Comparison of ENCODE assay signal across 15 cellular contexts in the genomic region with DNA sequence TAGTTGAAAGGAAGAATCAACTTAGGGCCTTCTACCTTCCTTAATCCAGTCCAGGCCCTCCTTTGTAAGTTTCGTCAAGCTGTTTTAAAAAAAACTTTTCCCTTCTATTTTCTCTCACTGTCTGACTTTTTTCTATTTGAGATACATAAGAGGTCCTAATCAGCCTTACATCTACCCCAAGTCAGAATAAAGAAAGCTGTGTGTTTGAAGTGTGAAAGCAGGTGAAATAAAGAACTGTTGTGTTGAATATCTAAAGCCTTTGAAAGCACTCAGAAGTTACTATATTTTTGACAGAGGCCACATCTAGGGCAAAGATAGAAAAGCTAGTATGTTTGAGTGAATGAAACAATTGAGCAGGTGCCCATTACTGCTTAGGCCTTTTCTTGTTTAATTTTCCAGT. TPM values are rescaled to one million over a fixed set of nuclear protein-coding genes. Genes with fewer than 3 reads are reported as not detected.
DNase-seq lines count a peak whose midpoint lies in the region; ATAC-seq and TF ChIP-seq lines count a peak whose summit lies in the region.
"Had no signal": no experiment of that assay in that cellular context is flagged by ENCODE, and none has a peak within 500 bp of the region (broad histone marks: within the 10 kb centered on the region; RNA-seq: fewer than 3 reads in every experiment).

No MANE protein-coding gene starts in this region.

- H3K9me3 Mint-ChIP-seq in activated naive CD8-positive, alpha-beta T cell (ENCODE audit: low read depth): no peaks in the 10 kb centered on the region
- peaks cover 8% of the 10 kb centered on the region for H3K9me3 Mint-ChIP-seq in activated naive CD8-positive, alpha-beta T cell treated with anti-CD3 and anti-CD28 coated beads, Interleukin-2, amount 50 U/mL, for 24 hours

- no peak for TF ChIP-seq EP300 in stomach (IDR thresholded peaks at IDR 0.05)

- intact Hi-C loops in stomach (cut with DNase I; ENCODE audit: low total_unique reads): no loop called here

- peaks cover 70% of the 10 kb centered on the region for H3K4me1 ChIP-seq in mucosa of stomach (ENCODE audit: control insufficient read depth, insufficient read depth, low read length)
- peaks cover 44 to 71% (median 58%) of the 10 kb centered on the region in 4 donors for H3K4me1 ChIP-seq in stomach

- peak overlapping the region; percentile 46 to 81 (median 74) for H3K27ac ChIP-seq in stomach

- H3K4me1 Mint-ChIP-seq in activated naive CD8-positive, alpha-beta T cell (ENCODE audit: low read depth): peaks cover 73% of the 10 kb centered on the region
- peaks cover 26% of the 10 kb centered on the region for H3K4me1 Mint-ChIP-seq in activated naive CD8-positive, alpha-beta T cell treated with anti-CD3 and anti-CD28 coated beads, Interleukin-2, amount 50 U/mL, for 24 hours
- H3K4me1 Mint-ChIP-seq: CD14-positive monocyte had no signal

- no peak overlapping the region for H3K4me3 ChIP-seq in Jurkat, Clone E6-1 (ENCODE audit: low read length)
- no peak overlapping the region for H3K4me3 ChIP-seq in mucosa of stomach (ENCODE audit: low read length)
- H3K4me3 ChIP-seq in stomach: no peak overlapping the region

- H3K4me3 Mint-ChIP-seq in activated naive CD8-positive, alpha-beta T cell: peak overlapping the region; percentile 42
- H3K4me3 Mint-ChIP-seq in activated naive CD8-positive, alpha-beta T cell treated with anti-CD3 and anti-CD28 coated beads, Interleukin-2, amount 50 U/mL, for 24 hours: no peak overlapping the region
- H3K4me3 Mint-ChIP-seq: CD14-positive monocyte had no signal

- WGBS in stomach, 5 donors: 29 to 49% (median 41%) methylated on average over 1 of the region's 1 CpG

- H3K27me3 Mint-ChIP-seq in activated naive CD8-positive, alpha-beta T cell: no peaks in the 10 kb centered on the region
- no peaks in the 10 kb centered on the region for H3K27me3 Mint-ChIP-seq in activated naive CD8-positive, alpha-beta T cell treated with anti-CD3 and anti-CD28 coated beads, Interleukin-2, amount 50 U/mL, for 24 hours

- no peak for DNase-seq in activated naive CD8-positive, alpha-beta T cell treated with anti-CD3 and anti-CD28 coated beads, Interleukin-2, amount 50 U/mL, for 24 hours
- peak; percentile 42 for DNase-seq in Jurkat, Clone E6-1 (ENCODE audit: low read depth, low spot score)
- no peak for DNase-seq in stomach
- no peak for DNase-seq in A172 (ENCODE audit: low spot score)
- DNase-seq: Calu3, DMS53, H7, NCI-H187, NCI-H226, NCI-H524 treated with DMSO at 0.1 percent for 48 hours had no signal

- H3K9me3 ChIP-seq in mucosa of stomach (ENCODE audit: control insufficient read depth, low read length) (no peaks in the 10 kb centered on the region), stomach (no peaks in the 10 kb centered on the region)

- H3K9ac ChIP-seq in mucosa of stomach (ENCODE audit: low read length): peak overlapping the region; percentile 52

- no peak for ATAC-seq in activated naive CD8-positive, alpha-beta T cell treated with anti-CD3 and anti-CD28 coated beads, Interleukin-2, amount 50 U/mL, for 24 hours
- no peak for ATAC-seq in HG03520 (IDR thresholded peaks at IDR 0.05; ENCODE audit: unreplicated experiment)
- ATAC-seq: Panc1 had no signal

- TF ChIP-seq CTCF in stomach (IDR thresholded peaks at IDR 0.05): no peak

- TF ChIP-seq POLR2A in stomach (IDR thresholded peaks at IDR 0.05): no peak

- no peaks in the 10 kb centered on the region for H3K27me3 ChIP-seq in mucosa of stomach (ENCODE audit: control insufficient read depth, insufficient read depth, low read length)
- no peaks in the 10 kb centered on the region for H3K27me3 ChIP-seq in stomach

- peaks cover 12% of the 10 kb centered on the region for H3K36me3 Mint-ChIP-seq in activated naive CD8-positive, alpha-beta T cell
- H3K36me3 Mint-ChIP-seq in activated naive CD8-positive, alpha-beta T cell treated with anti-CD3 and anti-CD28 coated beads, Interleukin-2, amount 50 U/mL, for 24 hours (ENCODE audit: low read depth): no peaks in the 10 kb centered on the region
- H3K36me3 Mint-ChIP-seq: CD14-positive monocyte had no signal

- H3K27ac Mint-ChIP-seq in activated naive CD8-positive, alpha-beta T cell: peak overlapping the region; percentile 91
- no peak overlapping the region for H3K27ac Mint-ChIP-seq in activated naive CD8-positive, alpha-beta T cell treated with anti-CD3 and anti-CD28 coated beads, Interleukin-2, amount 50 U/mL, for 24 hours
- H3K27ac Mint-ChIP-seq: CD14-positive monocyte had no signal

- H3K36me3 ChIP-seq in mucosa of stomach (ENCODE audit: control insufficient read depth, insufficient read depth, low read length) (no peaks in the 10 kb centered on the region), stomach (no peaks in the 10 kb centered on the region)

RNA-seq across cellular contexts. Expression of a gene that starts 35.5 kb away (rescaled TPM):
- polyA plus RNA-seq in Jurkat, Clone E6-1 (2012; ENCODE audit: insufficient read depth, insufficient read length): not detected
- 100 to 1,000 TPM in 1 of 5 donors, 10 to 100 TPM in 4; 25.1 to 225 (median 39.4) TPM for total RNA-seq in stomach
- polyA plus RNA-seq in stomach: 10 to 100 TPM; 14.8 to 74.5 (median 25.2) TPM
- 1.2 and 2.3 TPM in 2 replicates for total RNA-seq in A172 (2014; rRNA removed; shearing (Covaris generic))
